In the genomic region with DNA sequence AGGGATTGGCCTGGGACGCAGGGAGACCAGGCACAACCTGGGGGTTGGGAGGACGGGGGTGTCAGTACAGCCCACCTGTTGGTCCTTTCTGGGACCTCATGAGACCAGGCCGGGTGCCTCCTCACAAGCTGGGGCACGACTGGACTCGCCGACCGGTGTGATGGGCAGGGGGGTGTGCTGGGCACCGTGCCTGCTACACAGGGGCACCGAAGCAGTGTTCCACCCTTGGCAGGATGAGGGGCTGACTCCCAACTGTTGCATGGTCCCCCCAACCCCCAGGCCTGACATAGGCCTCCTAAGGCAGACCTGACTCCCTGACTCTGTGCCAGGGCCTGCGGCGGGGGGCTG, we compare ENCODE assay signal across 1 cellular context.
TF ChIP-seq lines count a peak whose summit lies in the region.

No MANE protein-coding gene starts in this region.

TF ChIP-seq in SK-N-SH, 30 proteins besides CTCF, POLR2A, EP300 and RAD21 (continued from another document):
- TF ChIP-seq, protein P1, sequence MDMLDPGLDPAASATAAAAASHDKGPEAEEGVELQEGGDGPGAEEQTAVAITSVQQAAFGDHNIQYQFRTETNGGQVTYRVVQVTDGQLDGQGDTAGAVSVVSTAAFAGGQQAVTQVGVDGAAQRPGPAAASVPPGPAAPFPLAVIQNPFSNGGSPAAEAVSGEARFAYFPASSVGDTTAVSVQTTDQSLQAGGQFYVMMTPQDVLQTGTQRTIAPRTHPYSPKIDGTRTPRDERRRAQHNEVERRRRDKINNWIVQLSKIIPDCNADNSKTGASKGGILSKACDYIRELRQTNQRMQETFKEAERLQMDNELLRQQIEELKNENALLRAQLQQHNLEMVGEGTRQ (IDR thresholded peaks at IDR 0.05; ENCODE audit: borderline replicate concordance, low read depth, low read length), result no peak
- TF ChIP-seq JUND (IDR thresholded peaks at IDR 0.05) (no peak), YY1 (IDR thresholded peaks at IDR 0.05; ENCODE audit: low read depth) (no peak), NFIC (IDR thresholded peaks at IDR 0.05; ENCODE audit: borderline replicate concordance) (no peak), RCOR1 (IDR thresholded peaks at IDR 0.05; ENCODE audit: low read length) (no peak), POLR2AphosphoS5 (IDR thresholded peaks at IDR 0.05; ENCODE audit: low read depth, low read length) (no peak), TEAD4 (IDR thresholded peaks at IDR 0.05; ENCODE audit: borderline replicate concordance, insufficient read depth) (no peak), RXRA (IDR thresholded peaks at IDR 0.05; ENCODE audit: borderline replicate concordance, low read depth) (no peak), TCF12 (IDR thresholded peaks at IDR 0.05) (no peak), MEF2A (IDR thresholded peaks at IDR 0.05; ENCODE audit: borderline replicate concordance, low read depth) (no peak)
- TF ChIP-seq, protein P2, sequence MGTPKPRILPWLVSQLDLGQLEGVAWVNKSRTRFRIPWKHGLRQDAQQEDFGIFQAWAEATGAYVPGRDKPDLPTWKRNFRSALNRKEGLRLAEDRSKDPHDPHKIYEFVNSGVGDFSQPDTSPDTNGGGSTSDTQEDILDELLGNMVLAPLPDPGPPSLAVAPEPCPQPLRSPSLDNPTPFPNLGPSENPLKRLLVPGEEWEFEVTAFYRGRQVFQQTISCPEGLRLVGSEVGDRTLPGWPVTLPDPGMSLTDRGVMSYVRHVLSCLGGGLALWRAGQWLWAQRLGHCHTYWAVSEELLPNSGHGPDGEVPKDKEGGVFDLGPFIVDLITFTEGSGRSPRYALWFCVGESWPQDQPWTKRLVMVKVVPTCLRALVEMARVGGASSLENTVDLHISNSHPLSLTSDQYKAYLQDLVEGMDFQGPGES (IDR thresholded peaks at IDR 0.05; ENCODE audit: low read depth, low read length), result no peak
